Comparison of ENCODE assay signal across 17 cellular contexts in the genomic region with DNA sequence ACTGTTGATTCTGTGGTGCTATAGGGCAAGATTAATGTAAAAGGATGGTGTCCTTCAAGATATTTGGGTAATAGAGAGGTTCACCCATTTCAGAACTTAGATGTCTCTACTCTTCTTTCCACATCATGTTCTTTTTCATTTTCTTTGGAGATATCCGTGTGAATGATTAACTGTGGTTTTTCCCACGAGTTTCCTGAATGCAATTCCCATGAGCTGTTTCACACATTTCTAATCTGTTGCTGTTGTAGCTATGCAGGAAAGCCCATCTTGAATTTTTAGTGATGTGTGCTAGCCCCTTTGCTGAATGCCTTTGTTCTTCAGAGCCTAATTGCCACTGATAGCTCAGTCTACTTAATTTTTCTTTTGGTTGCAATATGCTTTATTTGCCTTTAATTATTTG. TPM values are rescaled to one million over a fixed set of nuclear protein-coding genes. Genes with fewer than 3 reads are reported as not detected.
A peak's percentile ranks its signal among the peaks of the same experiment; 100 is the strongest.
DNase-seq lines count a peak whose midpoint lies in the region; ATAC-seq, FAIRE-seq and TF ChIP-seq lines count a peak whose summit lies in the region.
"Had no signal": no experiment of that assay in that cellular context is flagged by ENCODE, and none has a peak within 500 bp of the region (broad histone marks: within the 10 kb centered on the region; RNA-seq: fewer than 3 reads in every experiment).

No MANE protein-coding gene starts in this region.

- no peak overlapping the region for H2AFZ ChIP-seq in GM23248
- H2AFZ ChIP-seq in GM12878 (ENCODE audit: control insufficient read depth, low read depth, low read length): peak overlapping the region; percentile 48; the same call in 1 of the 2 replicates
- H2AFZ ChIP-seq in PC-3 (ENCODE audit: low read length): no peak overlapping the region

- RAD21 ChIA-PET in GM12878 (lab: Charles Lee; ENCODE audit: unreplicated experiment): no interaction called here

- 5 to 8% methylated on average over 2 of the region's 2 CpGs for WGBS in GM23248 (ENCODE audit: low coverage in 1 of 2, low lambda C conversion rate in 2 of 2, missing lambda C conversion rate in 2 of 2), 2 experiments
- 52% methylated on average over 2 of the region's 2 CpGs for WGBS in GM12878 (ENCODE audit: insufficient coverage, insufficient replicate concordance, low lambda C conversion rate, missing lambda C conversion rate)

- no peak for TF ChIP-seq CTCF in GM12878 (IDR thresholded peaks at IDR 0.05 in 2 of 3, conservative IDR thresholded peaks at IDR 0.05 in 1 of 3; ENCODE audit: control insufficient read depth in 2 of 3, extremely low read depth in 1 of 3, insufficient read depth in 1 of 3, low read depth in 3 of 3, low read length in 3 of 3)
- TF ChIP-seq CTCF in PC-3 (conservative IDR thresholded peaks at IDR 0.05; ENCODE audit: low read depth, low read length): no peak

- SMC1A ChIA-PET in GM12878 (lab: Charles Lee; ENCODE audit: uncharacterized antibody, unreplicated experiment): interaction anchor here (0.8 to 1.4 kb wide), 5 partner anchors 15 to 164 kb away, joined by 3 to 5 read pairs (median 3); no protein-coding TSS in a partner anchor

- POLR2A ChIA-PET in GM12878 (lab: Charles Lee) (no interaction called here), HEK293T (lab: Yijun Ruan, JAX) (no interaction called here), PC-3 (lab: Charles Lee; ENCODE audit: unreplicated experiment) (interaction anchor here (0.6 kb wide), 1 partner anchor 41 kb away, joined by 5 read pairs; no protein-coding TSS in a partner anchor)

- H3K9ac ChIP-seq in GM23248 (no peak overlapping the region), GM12878 (ENCODE audit: control insufficient read depth, insufficient read depth, low read length) (no peak overlapping the region), PC-3 (ENCODE audit: low read length) (no peak overlapping the region)

- intact Hi-C loops in GM12878 (cut with micrococcal nuclease; ENCODE audit: unreplicated experiment) (no loop called here), PC-3 (cut with micrococcal nuclease) (no loop called here)

- in situ Hi-C loops in GM23248 (cut with MboI) (no loop called here), GM12878 (cut with MboI) (no loop called here)

- CTCF ChIA-PET in GM12878 (lab: Yijun Ruan, JAX): interaction anchor here (0.6 kb wide), 1 partner anchor 331 kb away, joined by 3 read pairs; no protein-coding TSS in a partner anchor
- CTCF ChIA-PET in HEK293T (lab: Yijun Ruan, JAX): interaction anchor here (0.7 to 0.9 kb wide), 2 partner anchors 9 to 95 kb away, joined by 3 read pairs; no protein-coding TSS in a partner anchor
- CTCF ChIA-PET in PC-3 (lab: Charles Lee): no interaction called here

- peaks cover 16% of the 10 kb centered on the region for H3K4me1 ChIP-seq in GM23248 (ENCODE audit: insufficient read depth)
- peaks cover 26% of the 10 kb centered on the region for H3K4me1 ChIP-seq in GM12878 (ENCODE audit: control insufficient read depth, insufficient read depth, low read length)
- H3K4me1 ChIP-seq in PC-3 (ENCODE audit: insufficient read depth, low read length): peaks cover 8% of the 10 kb centered on the region

- no peak for TF ChIP-seq RAD21 in GM12878 (IDR thresholded peaks at IDR 0.05; ENCODE audit: insufficient read depth, low read depth, low read length)

- H3K79me2 ChIP-seq in GM23248 (ENCODE audit: insufficient read depth) (peaks cover 47% of the 10 kb centered on the region), GM12878 (ENCODE audit: control insufficient read depth, insufficient read depth, low read length) (peaks cover 8% of the 10 kb centered on the region), PC-3 (ENCODE audit: low read length) (no peaks in the 10 kb centered on the region)

- H3F3A ChIP-seq in GM23248 (ENCODE audit: insufficient read depth) (no peaks in the 10 kb centered on the region), PC-3 (ENCODE audit: low read length, unreplicated experiment) (peaks cover 7% of the 10 kb centered on the region)

- FAIRE-seq in GM12878 (lab: Jason Lieb, UNC): no peak
- FAIRE-seq: GM18507, islet of Langerhans had no signal

- H3K27ac ChIP-seq in GM23248 (peak overlapping the region; percentile 28; the same call in 1 of the 2 replicates), GM12878 (ENCODE audit: control insufficient read depth, insufficient read depth) (peak overlapping the region; percentile 60), PC-3 (ENCODE audit: low read length) (no peak overlapping the region)
- H3K27ac ChIP-seq: esophagus squamous epithelium, VCaP had no signal

- no peak for TF ChIP-seq EP300 in GM12878 (IDR thresholded peaks at IDR 0.05; ENCODE audit: borderline replicate concordance in 1 of 2, control insufficient read depth in 1 of 2, low read depth in 2 of 2, low read length in 2 of 2)

- no peaks in the 10 kb centered on the region for H3K9me2 ChIP-seq in GM23248 (ENCODE audit: insufficient read depth)
- no peaks in the 10 kb centered on the region for H3K9me2 ChIP-seq in PC-3 (replicated peaks; ENCODE audit: low read length)

- no peak for ATAC-seq in GM12878
- no peak for ATAC-seq in PC-3
- ATAC-seq: HCT116 had no signal

- H3K4me2 ChIP-seq in GM23248 (ENCODE audit: unreplicated experiment) (peak overlapping the region; percentile 31), GM12878 (ENCODE audit: control insufficient read depth, insufficient read depth) (peak overlapping the region; percentile 84), PC-3 (ENCODE audit: low read length) (no peak overlapping the region)

- no peak for TF ChIP-seq POLR2A in GM12878 (IDR thresholded peaks at IDR 0.05; ENCODE audit: low read depth, low read length)

- H3K27me3 ChIP-seq in GM23248 (replicated peaks; ENCODE audit: insufficient read depth): no peaks in the 10 kb centered on the region
- H3K27me3 ChIP-seq in GM12878 (replicated peaks in 1 of 2; ENCODE audit: control insufficient read depth in 2 of 2, insufficient read depth in 2 of 2, low read length in 1 of 2): no peaks in the 10 kb centered on the region
- no peaks in the 10 kb centered on the region for H3K27me3 ChIP-seq in PC-3 (ENCODE audit: low read length)
- H3K27me3 ChIP-seq: esophagus squamous epithelium had no signal

- no peaks in the 10 kb centered on the region for H3K36me3 ChIP-seq in GM23248 (ENCODE audit: low read depth)
- no peaks in the 10 kb centered on the region for H3K36me3 ChIP-seq in GM12878 (ENCODE audit: control insufficient read depth in 2 of 2, insufficient read depth in 2 of 2, low read length in 1 of 2)
- no peaks in the 10 kb centered on the region for H3K36me3 ChIP-seq in PC-3 (ENCODE audit: low read depth, low read length)

- BruUV-seq in GM12878 (replicated peaks; lab: Mats Ljungman, UMichigan): no TSS peak
- no TSS peak for BruUV-seq in PC-3 (replicated peaks; lab: Mats Ljungman, UMichigan)

- H3K9me3 ChIP-seq in GM23248 (ENCODE audit: low read depth) (no peaks in the 10 kb centered on the region), GM12878 (replicated peaks; ENCODE audit: control insufficient read depth, insufficient read depth, low read length) (no peaks in the 10 kb centered on the region), PC-3 (ENCODE audit: low read length) (no peaks in the 10 kb centered on the region)
- H3K9me3 ChIP-seq: esophagus squamous epithelium had no signal

- H3K4me3 ChIP-seq in GM23248: no peak overlapping the region
- peak overlapping the region; percentile 34 for H3K4me3 ChIP-seq in GM12878
- no peak overlapping the region for H3K4me3 ChIP-seq in PC-3 (ENCODE audit: low read length)
- H3K4me3 ChIP-seq: esophagus squamous epithelium had no signal

- DNase-seq in A172 (ENCODE audit: low spot score) (peak; percentile 82), GM23248 (peak; percentile 72), GM12878 (ENCODE audit: low read depth, low spot score) (peak; percentile 28), hepatic stellate cell (ENCODE audit: low spot score) (peak; percentile 12), NCI-H748 treated with DMSO at 0.1 percent for 48 hours (lab: John Stamatoyannopoulos, UW) (no peak), HEK293T (ENCODE audit: extremely low spot score) (no peak), PC-3 (no peak), T-helper 9 cell (no peak)
- DNase-seq: DMS79, esophagus squamous epithelium, NCI-H1417, NCI-H69, SHP77 treated with DMSO at 0.1 percent for 48 hours had no signal

- no peaks in the 10 kb centered on the region for H4K20me1 ChIP-seq in GM23248 (ENCODE audit: insufficient read depth)
- H4K20me1 ChIP-seq in GM12878 (ENCODE audit: control insufficient read depth, insufficient read depth): no peaks in the 10 kb centered on the region
- H4K20me1 ChIP-seq in PC-3 (ENCODE audit: low read length): no peaks in the 10 kb centered on the region

TF ChIP-seq in GM12878, 131 proteins besides CTCF, POLR2A, EP300 and RAD21 (continues in another document):
- TF ChIP-seq RB1 (IDR thresholded peaks at IDR 0.05; ENCODE audit: borderline replicate concordance): no peak
- no peak for TF ChIP-seq SIX5 (IDR thresholded peaks at IDR 0.05; ENCODE audit: low read depth, low read length, severe bottlenecking)
- no peak for TF ChIP-seq TCF7 (IDR thresholded peaks at IDR 0.05; ENCODE audit: borderline replicate concordance)

TF ChIP-seq in HEK293T, 16 proteins besides CTCF, POLR2A, EP300 and RAD21:
- TF ChIP-seq ARNT (IDR thresholded peaks at IDR 0.05) (no peak), FOXM1 (IDR thresholded peaks at IDR 0.05; ENCODE audit: borderline replicate concordance) (no peak)

RNA-seq across cellular contexts. Expression of gene SNX27, which starts 27.6 kb away (rescaled TPM):
- total RNA-seq in A172 (2014; rRNA removed; shearing (Covaris generic)): 23.7 and 28.7 TPM in 2 replicates
- total RNA-seq in GM23248 (2014; rRNA removed; shearing (Covaris generic)): 12.0 and 14.8 TPM in 2 replicates
- polyA plus RNA-seq in GM23248 (2016; fragmentation: Nextera tagmentation; extraction: Ambion mirVana) (17.9 and 18.0 TPM in 2 replicates), GM12878 (2011; rRNA removed) (12.5 and 15.1 TPM in 2 replicates), GM12878 (2014; fragmentation: Illumina TruSeq; extraction: Trizol) (8.4 and 9.8 TPM in 2 replicates), GM12878 (2014; fragmentation: Nextera tagmentation; extraction: Ambion mirVana) (1 to 10 TPM; 3.8 to 3.9 TPM), GM12878 (2014; rRNA removed) (9.0 and 10.0 TPM in 2 replicates), GM12878 (2016; fragmentation: Nextera tagmentation; extraction: Ambion mirVana) (10 to 100 TPM; 18.5 to 20.0 TPM)
- 50.2 and 54.1 TPM in 2 replicates for total RNA-seq in GM12878 (2013; cell fraction: nucleolus; rRNA removed)
- total RNA-seq in GM12878 (2014; rRNA removed) (12.5 and 13.5 TPM in 2 replicates), GM12878 (2014; rRNA removed; fragmentation: Illumina TruSeq; extraction: Trizol) (12.4 and 12.9 TPM in 2 replicates), GM12878 (2021) (20.8 and 21.8 TPM in 2 replicates), PC-3 (2014; rRNA removed) (25.1 and 34.8 TPM in 2 replicates)
- polyA plus RNA-seq in GM12878 (2011; ENCODE audit: low read depth): 3.7 TPM
- 7.9 and 9.5 TPM in 2 replicates for polyA plus RNA-seq in GM12878 (2011; cell fraction: cytosol; rRNA removed)
- 8.6 and 9.1 TPM in 2 replicates for polyA plus RNA-seq in GM12878 (2011; cell fraction: nucleus; rRNA removed)
- 5.2 and 5.4 TPM in 2 replicates for polyA plus RNA-seq in GM12878 (2012)
- polyA minus RNA-seq in GM12878 (2011; rRNA and poly(A)+ RNA removed): 21.4 and 38.2 TPM in 2 replicates
- polyA minus RNA-seq in GM12878 (2011; cell fraction: cytosol; rRNA and poly(A)+ RNA removed): 9.4 and 10.4 TPM in 2 replicates
- 7.0 and 15.6 TPM in 2 replicates for polyA minus RNA-seq in GM12878 (2011; cell fraction: nucleus; rRNA and poly(A)+ RNA removed)

Comparison
In these comparisons a context has a peak if more than half of its experiments do, and no peak if none do; other contexts are left out.
1. DNase-seq: peak in A172 (single experiment), GM23248 (single experiment), GM12878 (single experiment) and hepatic stellate cell (single experiment); none in NCI-H748 treated with DMSO at 0.1 percent for 48 hours (single experiment), HEK293T (single experiment), PC-3 (single experiment) and T-helper 9 cell (single experiment).